Comparison of ENCODE assay signal across 11 cellular contexts in genomic region chr18:79682896-79683625, GRCh38. TPM values are rescaled to one million over a fixed set of nuclear protein-coding genes. Genes with fewer than 3 reads are reported as not detected.
A peak's percentile ranks its signal among the peaks of the same experiment; 100 is the strongest.
DNase-seq lines count a peak whose midpoint lies in the region; ATAC-seq lines count a peak whose summit lies in the region.
"Had no signal": no experiment of that assay in that cellular context is flagged by ENCODE, and none has a peak within 500 bp of the region (broad histone marks: within the 10 kb centered on the region; RNA-seq: fewer than 3 reads in every experiment).

No MANE protein-coding gene starts in this region.

- no peaks in the 10 kb centered on the region for H3F3A ChIP-seq in GM23248 (ENCODE audit: insufficient read depth)

- H3K79me2 ChIP-seq in GM23248 (ENCODE audit: insufficient read depth): peaks cover 81% of the 10 kb centered on the region

- H3K9me2 ChIP-seq in GM23248 (ENCODE audit: insufficient read depth): no peaks in the 10 kb centered on the region

- H3K4me3 ChIP-seq in effector memory CD4-positive, alpha-beta T cell (ENCODE audit: insufficient read depth, low read depth, low read length, poor library complexity, severe bottlenecking): no peak overlapping the region
- no peak overlapping the region for H3K4me3 ChIP-seq in GM23248
- H3K4me3 ChIP-seq: sigmoid colon had no signal

- H3K27ac ChIP-seq in effector memory CD4-positive, alpha-beta T cell (ENCODE audit: insufficient read depth, low read length, poor library complexity, severe bottlenecking): no peak overlapping the region
- H3K27ac ChIP-seq in GM23248: no peak overlapping the region
- H3K27ac ChIP-seq: sigmoid colon had no signal

- 87% methylated on average over 15 of the region's 15 CpGs for WGBS in GM23248 (ENCODE audit: low coverage in 1 of 2, low lambda C conversion rate in 2 of 2, missing lambda C conversion rate in 2 of 2), 2 experiments

- no peak overlapping the region for H3K9ac ChIP-seq in GM23248

- H3K27me3 ChIP-seq in effector memory CD4-positive, alpha-beta T cell (replicated peaks; ENCODE audit: control insufficient read depth, insufficient read depth, low read length, poor library complexity, severe bottlenecking): no peaks in the 10 kb centered on the region
- H3K27me3 ChIP-seq in GM23248 (replicated peaks; ENCODE audit: insufficient read depth): no peaks in the 10 kb centered on the region
- H3K27me3 ChIP-seq: sigmoid colon had no signal

- H3K27ac Mint-ChIP-seq in stimulated activated naive CD8-positive, alpha-beta T cell treated with anti-CD3 and anti-CD28 coated beads, Interleukin-15, Interleukin-2, amounts not matched to agents 100 ng/mL and 50 ng/mL, for 24 hours: peak overlapping the region; percentile 96

- DNase-seq in stimulated activated CD4-positive, alpha-beta T cell treated with anti-CD3 and anti-CD28 coated beads, Interleukin-12 subunit alpha, Interleukin-12 subunit beta, amount 100 ng/mL, for 48 hours (ENCODE audit: low read depth in 2 of 3, low spot score in 1 of 3): peak in 2 of 3 donors; percentile 61 to 62
- no peak for DNase-seq in stimulated activated CD4-positive, alpha-beta T cell treated with anti-CD3 and anti-CD28 coated beads, Interleukin-4, amount 100 ng/mL, for 1 hour
- DNase-seq in UCSD-AML1 (lab: John Stamatoyannopoulos, UW; ENCODE audit: unreplicated experiment): peak; percentile 24
- DNase-seq in effector memory CD4-positive, alpha-beta T cell: peak in 2 of 3 donors; percentile 20 to 21
- DNase-seq in GM23248: no peak
- no peak for DNase-seq in NCI-H2029 (lab: John Stamatoyannopoulos, UW)
- DNase-seq: mammary epithelial cell, NCI-H2081 treated with DMSO at 0.1 percent for 48 hours, sigmoid colon had no signal

- ATAC-seq in HG02678 (IDR thresholded peaks at IDR 0.05; ENCODE audit: unreplicated experiment): no peak

- no peaks in the 10 kb centered on the region for H3K27me3 Mint-ChIP-seq in stimulated activated naive CD8-positive, alpha-beta T cell treated with anti-CD3 and anti-CD28 coated beads, Interleukin-15, Interleukin-2, amounts not matched to agents 100 ng/mL and 50 ng/mL, for 24 hours

- H2AFZ ChIP-seq in GM23248: no peak overlapping the region

- in situ Hi-C loops in GM23248 (cut with MboI): no loop called here

- peak overlapping the region; percentile 95 for H3K4me3 Mint-ChIP-seq in stimulated activated naive CD8-positive, alpha-beta T cell treated with anti-CD3 and anti-CD28 coated beads, Interleukin-15, Interleukin-2, amounts not matched to agents 100 ng/mL and 50 ng/mL, for 24 hours

- no peak overlapping the region for H3K4me2 ChIP-seq in GM23248 (ENCODE audit: unreplicated experiment)

- H4K20me1 ChIP-seq in GM23248 (ENCODE audit: insufficient read depth): peaks cover 6% of the 10 kb centered on the region; the same call in 1 of the 2 replicates

- H3K9me3 ChIP-seq in effector memory CD4-positive, alpha-beta T cell (ENCODE audit: control insufficient read depth, low read length): no peaks in the 10 kb centered on the region
- no peaks in the 10 kb centered on the region for H3K9me3 ChIP-seq in GM23248 (ENCODE audit: low read depth)
- H3K9me3 ChIP-seq: sigmoid colon had no signal

- H3K36me3 ChIP-seq in effector memory CD4-positive, alpha-beta T cell (ENCODE audit: control insufficient read depth, insufficient read depth, low read length): peaks cover 3% of the 10 kb centered on the region
- H3K36me3 ChIP-seq in GM23248 (ENCODE audit: low read depth): no peaks in the 10 kb centered on the region
- H3K36me3 ChIP-seq: sigmoid colon had no signal

- H3K4me1 Mint-ChIP-seq in stimulated activated naive CD8-positive, alpha-beta T cell treated with anti-CD3 and anti-CD28 coated beads, Interleukin-15, Interleukin-2, amounts not matched to agents 100 ng/mL and 50 ng/mL, for 24 hours (ENCODE audit: low read depth): peaks cover 78% of the 10 kb centered on the region

- peaks cover 43% of the 10 kb centered on the region for H3K36me3 Mint-ChIP-seq in stimulated activated naive CD8-positive, alpha-beta T cell treated with anti-CD3 and anti-CD28 coated beads, Interleukin-15, Interleukin-2, amounts not matched to agents 100 ng/mL and 50 ng/mL, for 24 hours (ENCODE audit: low read depth)

- no peaks in the 10 kb centered on the region for H3K9me3 Mint-ChIP-seq in stimulated activated naive CD8-positive, alpha-beta T cell treated with anti-CD3 and anti-CD28 coated beads, Interleukin-15, Interleukin-2, amounts not matched to agents 100 ng/mL and 50 ng/mL, for 24 hours

- H3K4me1 ChIP-seq in effector memory CD4-positive, alpha-beta T cell (ENCODE audit: control insufficient read depth, insufficient read depth, low read length, poor library complexity, severe bottlenecking): peaks cover 53% of the 10 kb centered on the region
- peaks cover 5% of the 10 kb centered on the region for H3K4me1 ChIP-seq in GM23248 (ENCODE audit: insufficient read depth)

RNA-seq across cellular contexts. Expression of gene CTDP1, which starts 3.5 kb away (rescaled TPM):
- total RNA-seq in GM23248 (2014; rRNA removed; shearing (Covaris generic)): 21.1 and 26.0 TPM in 2 replicates
- 6.7 and 7.6 TPM in 2 replicates for polyA plus RNA-seq in GM23248 (2016; fragmentation: Nextera tagmentation; extraction: Ambion mirVana)

Comparison
In these comparisons a context has a peak if more than half of its experiments do, and no peak if none do; other contexts are left out.
1. DNase-seq: peak in stimulated activated CD4-positive, alpha-beta T cell treated with anti-CD3 and anti-CD28 coated beads, Interleukin-12 subunit alpha, Interleukin-12 subunit beta, amount 100 ng/mL, for 48 hours (2 of 3), UCSD-AML1 (single experiment) and effector memory CD4-positive, alpha-beta T cell (2 of 3); none in stimulated activated CD4-positive, alpha-beta T cell treated with anti-CD3 and anti-CD28 coated beads, Interleukin-4, amount 100 ng/mL, for 1 hour (single experiment), GM23248 (single experiment) and NCI-H2029 (single experiment).